18 cellular contexts compared by ENCODE assay signal in the genomic region with DNA sequence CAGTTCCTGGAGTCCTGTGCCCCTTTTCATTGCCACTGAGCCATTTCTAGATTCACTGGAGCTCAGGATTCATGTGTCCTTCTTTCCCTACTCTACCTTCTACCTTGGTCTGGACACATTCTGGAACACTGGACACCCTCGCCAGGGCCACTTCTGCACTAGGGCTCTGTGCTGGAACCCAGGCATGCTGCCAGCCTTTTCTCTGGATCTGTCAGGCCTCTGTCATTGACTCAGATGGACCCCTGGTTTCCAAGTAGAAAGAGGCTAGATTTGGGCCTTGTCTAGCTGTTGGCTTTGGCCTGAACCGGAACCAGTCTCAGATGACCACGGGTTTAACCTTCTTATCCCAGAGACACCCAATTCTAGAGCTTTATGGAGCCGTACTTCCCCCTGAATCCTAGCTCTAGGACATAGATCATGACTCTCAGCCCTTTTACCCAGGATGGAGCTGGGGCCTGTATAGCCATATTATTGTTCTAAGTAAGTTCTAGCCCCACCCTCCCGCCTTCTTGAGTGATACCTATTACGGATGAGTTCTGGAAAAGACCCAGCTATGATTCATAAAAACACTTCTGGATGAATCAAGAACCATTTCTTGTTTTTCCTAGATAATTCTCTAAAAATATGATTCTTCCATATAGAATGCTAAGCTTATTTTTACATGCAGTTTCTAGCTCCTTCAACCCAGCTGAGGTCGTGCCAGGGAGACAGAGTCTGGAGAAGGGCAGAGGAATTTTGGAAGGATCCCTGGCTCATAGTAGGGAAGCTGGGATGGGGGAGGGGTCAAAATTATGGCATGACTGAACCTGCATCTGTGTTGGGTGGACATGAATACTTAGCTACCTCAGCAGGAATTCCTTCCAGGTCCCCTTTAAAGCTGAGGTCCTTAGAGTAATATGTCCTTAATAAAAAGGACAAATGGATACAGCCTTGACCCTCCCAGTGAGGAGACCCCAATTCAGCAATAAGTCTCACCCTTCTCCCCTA. TPM values are rescaled to one million over a fixed set of nuclear protein-coding genes. Genes with fewer than 3 reads are reported as not detected.
DNase-seq lines count a peak whose midpoint lies in the region; ATAC-seq, FAIRE-seq and TF ChIP-seq lines count a peak whose summit lies in the region.
"Had no signal": no experiment of that assay in that cellular context is flagged by ENCODE, and none has a peak within 500 bp of the region (broad histone marks: within the 10 kb centered on the region; RNA-seq: fewer than 3 reads in every experiment).

No MANE protein-coding gene starts in this region.

- in situ Hi-C loops in ACHN (cut with HindIII; ENCODE audit: low pct_ligation_motif_present, low pct_unique_long_range_greater_than_20kb, low sequenced_read_pairs): no loop called here

- intact Hi-C loops in CD8-positive, alpha-beta T cell (cut with DNase I, micrococcal nuclease): no loop called here

- H3K36me3 ChIP-seq in HEK293 (ENCODE audit: control insufficient read depth in 2 of 2, insufficient read depth in 1 of 2, low read length in 2 of 2): no peaks in the 10 kb centered on the region
- peaks cover 2% of the 10 kb centered on the region for H3K36me3 ChIP-seq in bronchial epithelial cell (ENCODE audit: control insufficient read depth, insufficient read depth, low read length)
- H3K36me3 ChIP-seq in CD8-positive, alpha-beta T cell (ENCODE audit: insufficient read depth, low read length): no peaks in the 10 kb centered on the region

- peak; percentile 21 for DNase-seq in ACHN
- DNase-seq in bronchial epithelial cell (ENCODE audit: low read depth): peak; percentile 95
- peak; percentile 70 for DNase-seq in iris pigment epithelial cell (ENCODE audit: low read depth)
- DNase-seq in NCI-H2081 (lab: John Stamatoyannopoulos, UW): no peak
- no peak for DNase-seq in CD8-positive, alpha-beta T cell
- DNase-seq in T1000 (lab: John Stamatoyannopoulos, UW): no peak
- no peak for DNase-seq in NCI-H2081 treated with DMSO at 0.1 percent for 48 hours (lab: John Stamatoyannopoulos, UW)
- DNase-seq: activated CD4-positive, alpha-beta T cell treated with anti-CD3 and anti-CD28 coated beads, Interleukin-2, amount 10 ng/mL, durations not matched to agents 7 days and 5 days; central memory CD4-positive, alpha-beta T cell; erythroblast; HFFc6; stimulated activated CD4-positive, alpha-beta T cell treated with anti-CD3 and anti-CD28 coated beads, Interleukin-4, amount 100 ng/mL, for 4 hours; stimulated activated naive B cell treated with anti-CD40 and anti-IgM and Interleukin-4, amounts not matched to agents 10 μg/mL and 1 μg/mL and 100 μg/mL, for 72 hours had no signal

- H3K27me3 ChIP-seq in bronchial epithelial cell (ENCODE audit: control insufficient read depth, insufficient read depth, low read length): no peaks in the 10 kb centered on the region
- peaks cover 14% of the 10 kb centered on the region for H3K27me3 ChIP-seq in CD8-positive, alpha-beta T cell (ENCODE audit: insufficient read depth, low read length)

- H3K4me3 ChIP-seq in HEK293 (ENCODE audit: low read depth, low read length): no peak overlapping the region
- no peak overlapping the region for H3K4me3 ChIP-seq in bronchial epithelial cell (ENCODE audit: low read depth, low read length)
- no peak overlapping the region for H3K4me3 ChIP-seq in CD8-positive, alpha-beta T cell (ENCODE audit: low read depth, low read length)

- no peak for ATAC-seq in CD8-positive, alpha-beta T cell
- ATAC-seq: stimulated activated naive B cell treated with anti-CD40 and anti-IgM and Interleukin-4, amounts not matched to agents 10 μg/mL and 1 μg/mL and 100 μg/mL, for 72 hours had no signal

- H3K36me3 Mint-ChIP-seq in CD8-positive, alpha-beta T cell: peaks cover 5% of the 10 kb centered on the region

- no peak for TF ChIP-seq CTCF in HEK293 (tag by site-specific recombination; IDR thresholded peaks at IDR 0.05)
- no peak for TF ChIP-seq CTCF in bronchial epithelial cell (IDR thresholded peaks at IDR 0.05; ENCODE audit: insufficient read depth, low read length, severe bottlenecking)
- no peak for TF ChIP-seq CTCF in CD8-positive, alpha-beta T cell (IDR thresholded peaks at IDR 0.05)

- CTCF ChIA-PET in HEK293 (lab: Yijun Ruan, JAX): interaction anchor here (0.6 to 2.0 kb wide), 13 partner anchors 8 to 405 kb away, joined by 3 to 7 read pairs (median 4); a partner anchor contains a TSS
- CTCF ChIA-PET in CD8-positive, alpha-beta T cell (lab: Charles Lee): interaction anchor here (0.6 to 4.7 kb wide), 9 partner anchors 8 to 117 kb away, joined by 3 to 15 read pairs (median 5); a partner anchor contains a TSS

- H3K9me3 ChIP-seq in HEK293 (ENCODE audit: control insufficient read depth, insufficient read depth, low read depth, low read length): no peaks in the 10 kb centered on the region
- H3K9me3 ChIP-seq in CD8-positive, alpha-beta T cell (ENCODE audit: low read length): no peaks in the 10 kb centered on the region

- no peak overlapping the region for H3K4me3 Mint-ChIP-seq in CD8-positive, alpha-beta T cell
- H3K4me3 Mint-ChIP-seq: HFFc6 had no signal

- peaks cover 50% of the 10 kb centered on the region for H3K27me3 Mint-ChIP-seq in CD8-positive, alpha-beta T cell (ENCODE audit: low read depth)

- no peaks in the 10 kb centered on the region for H3K9me3 Mint-ChIP-seq in CD8-positive, alpha-beta T cell
- H3K9me3 Mint-ChIP-seq: activated CD4-positive, alpha-beta T cell treated with anti-CD3 and anti-CD28 coated beads, Interleukin-2, amount 10 ng/mL, durations not matched to agents 7 days and 5 days; activated T-helper 2 cell treated with anti-CD3 and anti-CD28 coated beads, Interferon-gamma antibody, Interleukin-2, Interleukin-4, amounts not matched to agents 10 μg/mL and 5 μg/mL and 100 μg/mL, durations not matched to agents 14 hours and 24 hours and 36 hours; HFFc6; stimulated activated naive B cell treated with anti-CD40 and anti-IgM and Interleukin-4, amounts not matched to agents 10 μg/mL and 1 μg/mL and 100 μg/mL, for 72 hours had no signal

- peaks cover 36% of the 10 kb centered on the region for H3K4me1 Mint-ChIP-seq in CD8-positive, alpha-beta T cell (ENCODE audit: low read depth)

- POLR2A ChIA-PET in HEK293 (lab: Yijun Ruan, JAX): interaction anchor here (0.5 to 2.7 kb wide), 10 partner anchors 9 to 804 kb away, joined by 3 to 17 read pairs (median 4); a partner anchor contains a TSS
- POLR2A ChIA-PET in CD8-positive, alpha-beta T cell (lab: Charles Lee): interaction anchor here (0.8 to 5.5 kb wide), 7 partner anchors 9 to 47 kb away, joined by 3 to 27 read pairs (median 4); a partner anchor contains a TSS

- no peak overlapping the region; the same call in 1 of the 2 replicates for H3K27ac ChIP-seq in HEK293 (ENCODE audit: extremely low read depth, low read depth, low read length)
- no peak overlapping the region for H3K27ac ChIP-seq in CD8-positive, alpha-beta T cell (ENCODE audit: low read depth, low read length)

- no peak overlapping the region for H3K27ac Mint-ChIP-seq in CD8-positive, alpha-beta T cell
- H3K27ac Mint-ChIP-seq: activated CD4-positive, alpha-beta T cell treated with anti-CD3 and anti-CD28 coated beads, Interleukin-2, amount 10 ng/mL, durations not matched to agents 7 days and 5 days; activated T-helper 2 cell treated with anti-CD3 and anti-CD28 coated beads, Interferon-gamma antibody, Interleukin-2, Interleukin-4, amounts not matched to agents 10 μg/mL and 5 μg/mL and 100 μg/mL, durations not matched to agents 14 hours and 24 hours and 36 hours; HFFc6; stimulated activated naive B cell treated with anti-CD40 and anti-IgM and Interleukin-4, amounts not matched to agents 10 μg/mL and 1 μg/mL and 100 μg/mL, for 72 hours had no signal

- H3K4me1 ChIP-seq in HEK293 (ENCODE audit: control insufficient read depth, insufficient read depth, low read length): peaks cover 22% of the 10 kb centered on the region
- peaks cover 43% of the 10 kb centered on the region for H3K4me1 ChIP-seq in CD8-positive, alpha-beta T cell (ENCODE audit: insufficient read depth, low read length)

- peak; percentile 80 for FAIRE-seq in bronchial epithelial cell (lab: Jason Lieb, UNC)

TF ChIP-seq in HEK293, 187 proteins besides CTCF, POLR2A, EP300 and RAD21 (continues in another document):
- TF ChIP-seq, protein P1, sequence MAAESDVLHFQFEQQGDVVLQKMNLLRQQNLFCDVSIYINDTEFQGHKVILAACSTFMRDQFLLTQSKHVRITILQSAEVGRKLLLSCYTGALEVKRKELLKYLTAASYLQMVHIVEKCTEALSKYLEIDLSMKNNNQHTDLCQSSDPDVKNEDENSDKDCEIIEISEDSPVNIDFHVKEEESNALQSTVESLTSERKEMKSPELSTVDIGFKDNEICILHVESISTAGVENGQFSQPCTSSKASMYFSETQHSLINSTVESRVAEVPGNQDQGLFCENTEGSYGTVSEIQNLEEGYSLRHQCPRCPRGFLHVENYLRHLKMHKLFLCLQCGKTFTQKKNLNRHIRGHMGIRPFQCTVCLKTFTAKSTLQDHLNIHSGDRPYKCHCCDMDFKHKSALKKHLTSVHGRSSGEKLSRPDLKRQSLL (tag by site-specific recombination; IDR thresholded peaks at IDR 0.05): peak; percentile 94
- TF ChIP-seq ZNF600 (tag by site-specific recombination; IDR thresholded peaks at IDR 0.05): peak; percentile 60
- peak; percentile 22; the same call in 1 of the 2 replicates for TF ChIP-seq ZBTB48 (tag by site-specific recombination; IDR thresholded peaks at IDR 0.05)
- TF ChIP-seq ZNF311 (tag by site-specific recombination; IDR thresholded peaks at IDR 0.05; ENCODE audit: borderline replicate concordance): no peak

RNA-seq across cellular contexts. Expression of a gene that starts 1.1 kb away (rescaled TPM):
- total RNA-seq in bronchial epithelial cell: 9.7 and 16.8 TPM in 2 replicates
- total RNA-seq in CD8-positive, alpha-beta T cell: 1 to 10 TPM; 3.0 to 4.5 TPM

RNA-seq across cellular contexts. Expression of a gene that starts 4.5 kb away (rescaled TPM):
- total RNA-seq in bronchial epithelial cell: 12.4 and 28.3 TPM in 2 replicates
- 1 to 10 TPM; 1.7 TPM for total RNA-seq in CD8-positive, alpha-beta T cell

RNA-seq across cellular contexts. Expression of a gene that starts 8.6 kb away (rescaled TPM):
- total RNA-seq in bronchial epithelial cell: 7.3 and 12.6 TPM in 2 replicates
- total RNA-seq in CD8-positive, alpha-beta T cell: 10 to 100 TPM; 13.2 to 15.3 TPM

RNA-seq across cellular contexts. Expression of a gene that starts 15.1 kb away (rescaled TPM):
- not detected in 2 replicates for total RNA-seq in bronchial epithelial cell
- not detected for total RNA-seq in CD8-positive, alpha-beta T cell
- total RNA-seq: activated CD4-positive, alpha-beta T cell treated with anti-CD3 and anti-CD28 coated beads, Interleukin-2, amount 10 ng/mL, durations not matched to agents 7 days and 5 days; activated T-helper 2 cell treated with anti-CD3 and anti-CD28 coated beads, Interferon-gamma antibody, Interleukin-2, Interleukin-4, amounts not matched to agents 10 μg/mL and 5 μg/mL and 100 μg/mL, durations not matched to agents 14 hours and 24 hours and 36 hours; HFFc6; mucosa of gallbladder; renal cortical epithelial cell; T-helper 2 cell treated with Interferon-gamma antibody and Interleukin-4, amounts not matched to agents 100 ng/mL and 5 ng/mL, for 36 hours had no signal

RNA-seq across cellular contexts. Expression of a gene that starts 18.4 kb away (rescaled TPM):
- not detected in 2 replicates for total RNA-seq in bronchial epithelial cell
- not detected for total RNA-seq in CD8-positive, alpha-beta T cell
- total RNA-seq: activated CD4-positive, alpha-beta T cell treated with anti-CD3 and anti-CD28 coated beads, Interleukin-2, amount 10 ng/mL, durations not matched to agents 7 days and 5 days; activated T-helper 2 cell treated with anti-CD3 and anti-CD28 coated beads, Interferon-gamma antibody, Interleukin-2, Interleukin-4, amounts not matched to agents 10 μg/mL and 5 μg/mL and 100 μg/mL, durations not matched to agents 14 hours and 24 hours and 36 hours; HFFc6; mucosa of gallbladder; renal cortical epithelial cell; T-helper 2 cell treated with Interferon-gamma antibody and Interleukin-4, amounts not matched to agents 100 ng/mL and 5 ng/mL, for 36 hours had no signal

Comparison
In these comparisons a context has a peak if more than half of its experiments do, and no peak if none do; other contexts are left out.
1. DNase-seq: peak in ACHN (single experiment), bronchial epithelial cell (single experiment) and iris pigment epithelial cell (single experiment); none in NCI-H2081 (0 of 2), CD8-positive, alpha-beta T cell (0 of 7), T1000 (single experiment) and NCI-H2081 treated with DMSO at 0.1 percent for 48 hours (single experiment).